Comparison of ENCODE assay signal across 10 cellular contexts in the genomic region with DNA sequence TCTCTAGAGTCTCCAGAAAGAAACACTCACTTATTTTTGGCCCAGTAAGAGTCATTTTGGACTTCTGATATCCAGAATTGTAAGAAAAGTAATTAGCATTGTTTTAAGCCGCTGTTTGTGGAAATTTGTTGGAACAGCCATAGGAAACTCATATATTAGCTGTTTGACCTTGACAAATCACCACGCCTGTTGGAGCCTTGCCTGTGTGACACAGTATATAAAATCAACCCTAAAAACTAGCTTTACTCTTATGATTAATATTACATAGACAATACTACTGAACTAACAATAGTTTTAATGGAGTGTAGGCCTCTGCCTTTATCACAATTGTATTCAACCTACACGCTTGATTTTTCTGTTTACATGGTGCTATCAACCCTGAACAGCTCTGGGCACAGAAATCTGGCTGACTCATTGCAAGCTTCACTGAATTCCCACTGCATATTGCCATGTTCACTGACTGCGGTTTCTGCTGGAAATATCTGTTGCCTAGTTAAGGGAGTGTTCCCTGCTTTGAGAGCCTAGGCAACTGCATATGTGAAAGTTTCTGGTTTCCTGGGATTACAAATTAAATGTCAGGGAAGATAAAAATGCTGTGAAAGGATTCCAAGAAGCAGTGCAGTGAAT.
DNase-seq lines count a peak whose midpoint lies in the region; TF ChIP-seq lines count a peak whose summit lies in the region.
"Had no signal": no experiment of that assay in that cellular context is flagged by ENCODE, and none has a peak within 500 bp of the region (broad histone marks: within the 10 kb centered on the region; RNA-seq: fewer than 3 reads in every experiment).

No MANE protein-coding gene starts in this region.

- POLR2A ChIA-PET in RWPE1 (lab: Yijun Ruan, JAX; ENCODE audit: low non-redundant PET): no interaction called here

- H3K27ac ChIP-seq in RWPE1: no peak overlapping the region

- CTCF ChIA-PET in RWPE1 (lab: Yijun Ruan, JAX): no interaction called here

- TF ChIP-seq CTCF in RWPE1 (conservative IDR thresholded peaks at IDR 0.05; ENCODE audit: low read depth) (no peak), fibroblast of the aortic adventitia (IDR thresholded peaks at IDR 0.05; ENCODE audit: insufficient read depth, low read length) (no peak)

- DNase-seq in DMS53 (lab: John Stamatoyannopoulos, UW) (peak; percentile 95), RWPE1 (ENCODE audit: low spot score) (peak; percentile 3), fibroblast of the aortic adventitia (ENCODE audit: low read depth) (peak; percentile 94), pons (ENCODE audit: low spot score) (peak; percentile 17), NCI-H128 (lab: John Stamatoyannopoulos, UW; ENCODE audit: unreplicated experiment) (no peak), SHP77 (lab: John Stamatoyannopoulos, UW) (no peak), COLO829 (ENCODE audit: low spot score) (no peak)
- no peak for DNase-seq in activated naive CD4-positive, alpha-beta T cell treated with anti-CD3 and anti-CD28 coated beads, Interleukin-2, amount 50 U/mL, for 16 hours
- DNase-seq: activated gamma-delta T cell treated with Interleukin-2 at 50 U/mL for 16 hours, NCI-H1092 had no signal

- no peak overlapping the region for H3K4me3 ChIP-seq in fibroblast of the aortic adventitia (ENCODE audit: low read depth, low read length)

Comparison
In these comparisons a context has a peak if more than half of its experiments do, and no peak if none do; other contexts are left out.
1. DNase-seq: peak in DMS53 (single experiment), RWPE1 (single experiment), fibroblast of the aortic adventitia (single experiment) and pons (single experiment); none in activated naive CD4-positive, alpha-beta T cell treated with anti-CD3 and anti-CD28 coated beads, Interleukin-2, amount 50 U/mL, for 16 hours (single experiment), NCI-H128 (single experiment), SHP77 (0 of 2) and COLO829 (single experiment).